ENCODE assay signal across 1 cellular context in the genomic region with DNA sequence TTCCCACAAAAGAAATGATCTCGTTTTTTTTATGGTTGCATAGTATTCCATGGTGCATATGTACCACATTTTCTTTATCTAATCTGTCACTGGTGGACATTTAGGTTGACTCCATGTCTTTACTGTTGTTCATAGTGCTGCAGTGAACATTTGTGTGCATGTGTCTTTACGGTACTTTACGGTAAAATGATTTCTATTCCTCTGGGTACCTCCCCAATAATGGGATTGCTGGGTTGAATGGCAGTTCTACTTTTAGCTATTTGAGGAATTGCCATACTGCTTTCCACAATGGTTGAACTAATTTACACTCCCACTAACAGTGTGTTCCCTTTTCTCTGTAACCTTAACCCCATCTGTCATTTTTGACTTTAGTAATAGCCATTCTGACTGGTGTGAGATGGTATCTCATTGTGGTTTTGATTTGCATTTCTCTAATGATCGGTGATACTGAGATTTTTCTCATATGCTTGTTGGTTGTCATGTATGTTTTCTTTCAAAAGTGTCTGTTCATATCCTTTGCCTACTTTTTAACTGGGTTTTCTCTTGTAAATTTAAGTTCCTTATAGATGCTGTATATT.
TF ChIP-seq lines count a peak whose summit lies in the region.

No MANE protein-coding gene starts in this region.

TF ChIP-seq in WTC11, 78 proteins besides CTCF, POLR2A, EP300 and RAD21 (continued from another document):
- TF ChIP-seq, protein P1, sequence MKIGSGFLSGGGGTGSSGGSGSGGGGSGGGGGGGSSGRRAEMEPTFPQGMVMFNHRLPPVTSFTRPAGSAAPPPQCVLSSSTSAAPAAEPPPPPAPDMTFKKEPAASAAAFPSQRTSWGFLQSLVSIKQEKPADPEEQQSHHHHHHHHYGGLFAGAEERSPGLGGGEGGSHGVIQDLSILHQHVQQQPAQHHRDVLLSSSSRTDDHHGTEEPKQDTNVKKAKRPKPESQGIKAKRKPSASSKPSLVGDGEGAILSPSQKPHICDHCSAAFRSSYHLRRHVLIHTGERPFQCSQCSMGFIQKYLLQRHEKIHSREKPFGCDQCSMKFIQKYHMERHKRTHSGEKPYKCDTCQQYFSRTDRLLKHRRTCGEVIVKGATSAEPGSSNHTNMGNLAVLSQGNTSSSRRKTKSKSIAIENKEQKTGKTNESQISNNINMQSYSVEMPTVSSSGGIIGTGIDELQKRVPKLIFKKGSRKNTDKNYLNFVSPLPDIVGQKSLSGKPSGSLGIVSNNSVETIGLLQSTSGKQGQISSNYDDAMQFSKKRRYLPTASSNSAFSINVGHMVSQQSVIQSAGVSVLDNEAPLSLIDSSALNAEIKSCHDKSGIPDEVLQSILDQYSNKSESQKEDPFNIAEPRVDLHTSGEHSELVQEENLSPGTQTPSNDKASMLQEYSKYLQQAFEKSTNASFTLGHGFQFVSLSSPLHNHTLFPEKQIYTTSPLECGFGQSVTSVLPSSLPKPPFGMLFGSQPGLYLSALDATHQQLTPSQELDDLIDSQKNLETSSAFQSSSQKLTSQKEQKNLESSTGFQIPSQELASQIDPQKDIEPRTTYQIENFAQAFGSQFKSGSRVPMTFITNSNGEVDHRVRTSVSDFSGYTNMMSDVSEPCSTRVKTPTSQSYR (CRISPR knock-in tag; IDR thresholded peaks at IDR 0.05) = no peak
- TF ChIP-seq TCF7 (CRISPR knock-in tag; IDR thresholded peaks at IDR 0.05; ENCODE audit: low read depth) = no peak
- TF ChIP-seq ZNF317 (CRISPR knock-in tag; IDR thresholded peaks at IDR 0.05; ENCODE audit: borderline replicate concordance, low read depth) = no peak
- no peak for TF ChIP-seq ESRRA (CRISPR knock-in tag; IDR thresholded peaks at IDR 0.05; ENCODE audit: borderline replicate concordance)
- no peak for TF ChIP-seq ETV6 (CRISPR knock-in tag; IDR thresholded peaks at IDR 0.05)
- TF ChIP-seq ZNF219 (CRISPR knock-in tag; IDR thresholded peaks at IDR 0.05; ENCODE audit: borderline replicate concordance) = no peak
- no peak for TF ChIP-seq SMAD4 (CRISPR knock-in tag; IDR thresholded peaks at IDR 0.05)
- no peak for TF ChIP-seq EMX1 (CRISPR knock-in tag; IDR thresholded peaks at IDR 0.05)
- no peak for TF ChIP-seq TEAD4 (CRISPR knock-in tag; IDR thresholded peaks at IDR 0.05)
- TF ChIP-seq, protein P2, sequence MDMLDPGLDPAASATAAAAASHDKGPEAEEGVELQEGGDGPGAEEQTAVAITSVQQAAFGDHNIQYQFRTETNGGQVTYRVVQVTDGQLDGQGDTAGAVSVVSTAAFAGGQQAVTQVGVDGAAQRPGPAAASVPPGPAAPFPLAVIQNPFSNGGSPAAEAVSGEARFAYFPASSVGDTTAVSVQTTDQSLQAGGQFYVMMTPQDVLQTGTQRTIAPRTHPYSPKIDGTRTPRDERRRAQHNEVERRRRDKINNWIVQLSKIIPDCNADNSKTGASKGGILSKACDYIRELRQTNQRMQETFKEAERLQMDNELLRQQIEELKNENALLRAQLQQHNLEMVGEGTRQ (CRISPR knock-in tag; IDR thresholded peaks at IDR 0.05) = no peak
- no peak for TF ChIP-seq ATF1 (CRISPR knock-in tag; IDR thresholded peaks at IDR 0.05)
- no peak for TF ChIP-seq TP53 (CRISPR knock-in tag; IDR thresholded peaks at IDR 0.05)
- TF ChIP-seq, protein P3, sequence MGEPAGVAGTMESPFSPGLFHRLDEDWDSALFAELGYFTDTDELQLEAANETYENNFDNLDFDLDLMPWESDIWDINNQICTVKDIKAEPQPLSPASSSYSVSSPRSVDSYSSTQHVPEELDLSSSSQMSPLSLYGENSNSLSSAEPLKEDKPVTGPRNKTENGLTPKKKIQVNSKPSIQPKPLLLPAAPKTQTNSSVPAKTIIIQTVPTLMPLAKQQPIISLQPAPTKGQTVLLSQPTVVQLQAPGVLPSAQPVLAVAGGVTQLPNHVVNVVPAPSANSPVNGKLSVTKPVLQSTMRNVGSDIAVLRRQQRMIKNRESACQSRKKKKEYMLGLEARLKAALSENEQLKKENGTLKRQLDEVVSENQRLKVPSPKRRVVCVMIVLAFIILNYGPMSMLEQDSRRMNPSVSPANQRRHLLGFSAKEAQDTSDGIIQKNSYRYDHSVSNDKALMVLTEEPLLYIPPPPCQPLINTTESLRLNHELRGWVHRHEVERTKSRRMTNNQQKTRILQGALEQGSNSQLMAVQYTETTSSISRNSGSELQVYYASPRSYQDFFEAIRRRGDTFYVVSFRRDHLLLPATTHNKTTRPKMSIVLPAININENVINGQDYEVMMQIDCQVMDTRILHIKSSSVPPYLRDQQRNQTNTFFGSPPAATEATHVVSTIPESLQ (CRISPR knock-in tag; IDR thresholded peaks at IDR 0.05) = no peak
- no peak for TF ChIP-seq ZNF263 (CRISPR knock-in tag; IDR thresholded peaks at IDR 0.05; ENCODE audit: low read depth)
